ENCODE assay signal across 1 cellular context in the genomic region with DNA sequence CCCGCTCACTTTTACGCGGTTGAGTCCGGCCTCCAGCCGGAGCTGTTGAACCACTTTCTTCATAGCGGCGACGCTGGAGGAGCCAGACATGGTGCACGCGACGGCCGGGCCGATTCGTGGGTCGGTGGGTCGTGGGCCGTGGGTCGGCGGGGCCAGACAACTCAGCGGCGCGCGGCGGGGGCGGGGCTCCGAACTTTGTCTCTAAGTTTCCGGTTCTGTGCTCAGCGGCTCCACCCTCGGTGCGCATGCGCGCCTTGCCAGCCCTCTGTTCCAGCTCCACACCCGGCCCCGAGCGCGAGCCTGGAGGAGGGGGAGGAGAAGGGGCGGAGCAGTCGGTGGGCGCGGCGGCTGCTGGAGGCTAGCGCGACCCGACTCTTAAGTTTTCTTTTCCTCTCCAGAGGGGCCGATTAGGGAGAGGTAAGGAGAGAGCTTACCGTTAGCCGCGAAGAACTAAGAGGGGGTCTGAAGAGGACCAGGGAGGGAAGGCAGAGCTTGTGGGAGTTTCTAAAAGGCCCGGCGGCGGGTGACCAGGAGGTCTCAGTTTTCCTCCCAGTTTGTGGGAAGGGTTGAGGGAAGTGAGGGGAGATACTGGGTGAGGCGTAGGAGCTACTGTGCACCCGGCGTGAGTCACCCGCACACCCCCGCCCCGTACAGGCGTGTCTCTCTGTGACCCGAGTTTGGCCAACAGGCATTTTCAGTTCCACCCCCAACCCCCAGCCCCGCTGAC.
TF ChIP-seq lines count a peak whose summit lies in the region.

A gene (minus strand): TSS at position 580 of the 727 bp plus-strand sequence. CDS start 490 bp downstream, at position 90.
A gene with protein sequence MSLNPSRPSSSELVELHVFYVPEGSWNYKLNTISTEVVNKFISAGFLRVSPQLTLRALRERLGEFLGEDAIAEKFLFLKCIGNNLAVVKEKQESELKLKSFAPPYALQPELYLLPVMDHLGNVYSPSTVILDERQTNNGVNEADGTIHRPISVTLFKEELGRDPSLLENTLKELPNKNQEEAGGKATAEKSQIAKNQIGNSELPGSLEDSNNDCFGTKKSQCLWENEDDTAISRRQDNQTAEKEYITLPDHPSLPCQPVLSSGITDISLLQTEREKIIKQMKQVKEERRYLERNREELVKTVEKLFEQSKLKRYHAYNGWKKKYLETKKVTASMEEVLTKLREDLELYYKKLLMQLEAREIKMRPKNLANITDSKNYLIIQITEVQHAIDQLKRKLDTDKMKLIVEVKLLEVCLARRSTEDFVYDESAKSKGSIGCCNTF (plus strand): TSS at position 385 of the 727 bp plus-strand sequence. CDS start 9,974 bp downstream, outside the sequence.

TF ChIP-seq in K562, 482 proteins besides CTCF, POLR2A, EP300 and RAD21 (continued from another document and continues in another):
- TF ChIP-seq, protein P1, sequence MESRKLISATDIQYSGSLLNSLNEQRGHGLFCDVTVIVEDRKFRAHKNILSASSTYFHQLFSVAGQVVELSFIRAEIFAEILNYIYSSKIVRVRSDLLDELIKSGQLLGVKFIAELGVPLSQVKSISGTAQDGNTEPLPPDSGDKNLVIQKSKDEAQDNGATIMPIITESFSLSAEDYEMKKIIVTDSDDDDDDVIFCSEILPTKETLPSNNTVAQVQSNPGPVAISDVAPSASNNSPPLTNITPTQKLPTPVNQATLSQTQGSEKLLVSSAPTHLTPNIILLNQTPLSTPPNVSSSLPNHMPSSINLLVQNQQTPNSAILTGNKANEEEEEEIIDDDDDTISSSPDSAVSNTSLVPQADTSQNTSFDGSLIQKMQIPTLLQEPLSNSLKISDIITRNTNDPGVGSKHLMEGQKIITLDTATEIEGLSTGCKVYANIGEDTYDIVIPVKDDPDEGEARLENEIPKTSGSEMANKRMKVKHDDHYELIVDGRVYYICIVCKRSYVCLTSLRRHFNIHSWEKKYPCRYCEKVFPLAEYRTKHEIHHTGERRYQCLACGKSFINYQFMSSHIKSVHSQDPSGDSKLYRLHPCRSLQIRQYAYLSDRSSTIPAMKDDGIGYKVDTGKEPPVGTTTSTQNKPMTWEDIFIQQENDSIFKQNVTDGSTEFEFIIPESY (CRISPR knock-in tag; IDR thresholded peaks at IDR 0.05), result peak; percentile 31
- TF ChIP-seq RNF2 (IDR thresholded peaks at IDR 0.05), result peak; percentile 83; the same call in 1 of the 2 replicates
- TF ChIP-seq U2AF2 (optimal IDR thresholded peaks at IDR 0.05; ENCODE audit: low read depth, low read length), result no peak
- TF ChIP-seq ZNF445 (CRISPR knock-in tag; IDR thresholded peaks at IDR 0.05; ENCODE audit: low read depth), result no peak
- TF ChIP-seq, protein P2, sequence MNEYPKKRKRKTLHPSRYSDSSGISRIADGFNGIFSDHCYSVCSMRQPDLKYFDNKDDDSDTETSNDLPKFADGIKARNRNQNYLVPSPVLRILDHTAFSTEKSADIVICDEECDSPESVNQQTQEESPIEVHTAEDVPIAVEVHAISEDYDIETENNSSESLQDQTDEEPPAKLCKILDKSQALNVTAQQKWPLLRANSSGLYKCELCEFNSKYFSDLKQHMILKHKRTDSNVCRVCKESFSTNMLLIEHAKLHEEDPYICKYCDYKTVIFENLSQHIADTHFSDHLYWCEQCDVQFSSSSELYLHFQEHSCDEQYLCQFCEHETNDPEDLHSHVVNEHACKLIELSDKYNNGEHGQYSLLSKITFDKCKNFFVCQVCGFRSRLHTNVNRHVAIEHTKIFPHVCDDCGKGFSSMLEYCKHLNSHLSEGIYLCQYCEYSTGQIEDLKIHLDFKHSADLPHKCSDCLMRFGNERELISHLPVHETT (CRISPR knock-in tag; conservative IDR thresholded peaks at IDR 0.05 in 1 of 2, IDR thresholded peaks at IDR 0.05 in 1 of 2), result peak in 1 of 2 experiments; percentile 82; a peak in 1 of 4 replicates
- TF ChIP-seq ZNF263 (CRISPR knock-in tag; IDR thresholded peaks at IDR 0.05; ENCODE audit: borderline replicate concordance), result peak; percentile 13; the same call in 1 of the 2 replicates
- TF ChIP-seq ETV6 (IDR thresholded peaks at IDR 0.05; ENCODE audit: borderline replicate concordance in 1 of 2, low read depth in 2 of 2, low read length in 1 of 2), result no peak
- TF ChIP-seq ETV6 (CRISPR knock-in tag; IDR thresholded peaks at IDR 0.05; ENCODE audit: borderline replicate concordance), result no peak
- peak; percentile 86 for TF ChIP-seq BHLHE40 (IDR thresholded peaks at IDR 0.05; ENCODE audit: low read length)
- TF ChIP-seq MTF1 (CRISPR knock-in tag; IDR thresholded peaks at IDR 0.05; ENCODE audit: borderline replicate concordance), result no peak
- no peak for TF ChIP-seq TSC22D4 (tag; IDR thresholded peaks at IDR 0.05)
- no peak; the same call in 1 of the 2 replicates for TF ChIP-seq ERF (CRISPR knock-in tag; IDR thresholded peaks at IDR 0.05)
- peak; percentile 89 for TF ChIP-seq JUN (IDR thresholded peaks at IDR 0.05; ENCODE audit: borderline replicate concordance, low read depth, low read length)
- 0 out of 2 replicates have a peak, but pooled peaks have one; percentile 72 for TF ChIP-seq JUN (CRISPR knock-in tag; IDR thresholded peaks at IDR 0.05; ENCODE audit: borderline replicate concordance)
- peak; percentile 69 for TF ChIP-seq CREB1 (IDR thresholded peaks at IDR 0.05)
- TF ChIP-seq CREB1 (CRISPR knock-in tag; IDR thresholded peaks at IDR 0.05), result 0 out of 2 replicates have a peak, but pooled peaks have one; percentile 66
- TF ChIP-seq, protein P3, sequence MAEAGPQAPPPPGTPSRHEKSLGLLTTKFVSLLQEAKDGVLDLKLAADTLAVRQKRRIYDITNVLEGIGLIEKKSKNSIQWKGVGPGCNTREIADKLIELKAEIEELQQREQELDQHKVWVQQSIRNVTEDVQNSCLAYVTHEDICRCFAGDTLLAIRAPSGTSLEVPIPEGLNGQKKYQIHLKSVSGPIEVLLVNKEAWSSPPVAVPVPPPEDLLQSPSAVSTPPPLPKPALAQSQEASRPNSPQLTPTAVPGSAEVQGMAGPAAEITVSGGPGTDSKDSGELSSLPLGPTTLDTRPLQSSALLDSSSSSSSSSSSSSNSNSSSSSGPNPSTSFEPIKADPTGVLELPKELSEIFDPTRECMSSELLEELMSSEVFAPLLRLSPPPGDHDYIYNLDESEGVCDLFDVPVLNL (CRISPR knock-in tag; IDR thresholded peaks at IDR 0.05; ENCODE audit: low read depth), result no peak
- TF ChIP-seq SAFB2 (IDR thresholded peaks at IDR 0.05; ENCODE audit: borderline replicate concordance, low read depth, low read length, severe bottlenecking), result no peak
- peak; percentile 70 for TF ChIP-seq L3MBTL2 (IDR thresholded peaks at IDR 0.05)
- no peak for TF ChIP-seq ZNF76 (CRISPR knock-in tag; IDR thresholded peaks at IDR 0.05; ENCODE audit: borderline replicate concordance)
- TF ChIP-seq SOX6 (IDR thresholded peaks at IDR 0.05), result peak; percentile 80; the same call in 1 of the 2 replicates
- no peak for TF ChIP-seq MEF2A (IDR thresholded peaks at IDR 0.05; ENCODE audit: control insufficient read depth, low read depth, low read length)
- TF ChIP-seq ARID1B (IDR thresholded peaks at IDR 0.05), result peak; percentile 87
- no peak for TF ChIP-seq TARDBP (IDR thresholded peaks at IDR 0.05)
- peak; percentile 60 for TF ChIP-seq MBD2 (IDR thresholded peaks at IDR 0.05; ENCODE audit: borderline replicate concordance, low read depth)
- TF ChIP-seq, protein P4, sequence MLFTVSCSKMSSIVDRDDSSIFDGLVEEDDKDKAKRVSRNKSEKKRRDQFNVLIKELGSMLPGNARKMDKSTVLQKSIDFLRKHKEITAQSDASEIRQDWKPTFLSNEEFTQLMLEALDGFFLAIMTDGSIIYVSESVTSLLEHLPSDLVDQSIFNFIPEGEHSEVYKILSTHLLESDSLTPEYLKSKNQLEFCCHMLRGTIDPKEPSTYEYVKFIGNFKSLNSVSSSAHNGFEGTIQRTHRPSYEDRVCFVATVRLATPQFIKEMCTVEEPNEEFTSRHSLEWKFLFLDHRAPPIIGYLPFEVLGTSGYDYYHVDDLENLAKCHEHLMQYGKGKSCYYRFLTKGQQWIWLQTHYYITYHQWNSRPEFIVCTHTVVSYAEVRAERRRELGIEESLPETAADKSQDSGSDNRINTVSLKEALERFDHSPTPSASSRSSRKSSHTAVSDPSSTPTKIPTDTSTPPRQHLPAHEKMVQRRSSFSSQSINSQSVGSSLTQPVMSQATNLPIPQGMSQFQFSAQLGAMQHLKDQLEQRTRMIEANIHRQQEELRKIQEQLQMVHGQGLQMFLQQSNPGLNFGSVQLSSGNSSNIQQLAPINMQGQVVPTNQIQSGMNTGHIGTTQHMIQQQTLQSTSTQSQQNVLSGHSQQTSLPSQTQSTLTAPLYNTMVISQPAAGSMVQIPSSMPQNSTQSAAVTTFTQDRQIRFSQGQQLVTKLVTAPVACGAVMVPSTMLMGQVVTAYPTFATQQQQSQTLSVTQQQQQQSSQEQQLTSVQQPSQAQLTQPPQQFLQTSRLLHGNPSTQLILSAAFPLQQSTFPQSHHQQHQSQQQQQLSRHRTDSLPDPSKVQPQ (CRISPR knock-in tag; IDR thresholded peaks at IDR 0.05; ENCODE audit: borderline replicate concordance), result no peak
- peak; percentile 85 for TF ChIP-seq ZFX (CRISPR knock-in tag; IDR thresholded peaks at IDR 0.05)
- TF ChIP-seq, protein P5, sequence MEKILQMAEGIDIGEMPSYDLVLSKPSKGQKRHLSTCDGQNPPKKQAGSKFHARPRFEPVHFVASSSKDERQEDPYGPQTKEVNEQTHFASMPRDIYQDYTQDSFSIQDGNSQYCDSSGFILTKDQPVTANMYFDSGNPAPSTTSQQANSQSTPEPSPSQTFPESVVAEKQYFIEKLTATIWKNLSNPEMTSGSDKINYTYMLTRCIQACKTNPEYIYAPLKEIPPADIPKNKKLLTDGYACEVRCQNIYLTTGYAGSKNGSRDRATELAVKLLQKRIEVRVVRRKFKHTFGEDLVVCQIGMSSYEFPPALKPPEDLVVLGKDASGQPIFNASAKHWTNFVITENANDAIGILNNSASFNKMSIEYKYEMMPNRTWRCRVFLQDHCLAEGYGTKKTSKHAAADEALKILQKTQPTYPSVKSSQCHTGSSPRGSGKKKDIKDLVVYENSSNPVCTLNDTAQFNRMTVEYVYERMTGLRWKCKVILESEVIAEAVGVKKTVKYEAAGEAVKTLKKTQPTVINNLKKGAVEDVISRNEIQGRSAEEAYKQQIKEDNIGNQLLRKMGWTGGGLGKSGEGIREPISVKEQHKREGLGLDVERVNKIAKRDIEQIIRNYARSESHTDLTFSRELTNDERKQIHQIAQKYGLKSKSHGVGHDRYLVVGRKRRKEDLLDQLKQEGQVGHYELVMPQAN (IDR thresholded peaks at IDR 0.05; ENCODE audit: borderline replicate concordance), result peak; percentile 68; the same call in 1 of the 2 replicates
- TF ChIP-seq PTRF (tag; IDR thresholded peaks at IDR 0.05), result no peak
- TF ChIP-seq SNRNP70 (optimal IDR thresholded peaks at IDR 0.05; ENCODE audit: low read depth, low read length), result no peak
- TF ChIP-seq SRSF1 (IDR thresholded peaks at IDR 0.05; ENCODE audit: low read depth, low read length), result no peak
- TF ChIP-seq ZNF75A (CRISPR knock-in tag; IDR thresholded peaks at IDR 0.05), result peak; percentile 82
- peak; percentile 91 for TF ChIP-seq POLR2H (tag; IDR thresholded peaks at IDR 0.05; ENCODE audit: low read depth)
- TF ChIP-seq FOXK1 (CRISPR knock-in tag; IDR thresholded peaks at IDR 0.05; ENCODE audit: borderline replicate concordance), result no peak
- TF ChIP-seq CHCHD3 (CRISPR knock-in tag; IDR thresholded peaks at IDR 0.05), result no peak
- no peak for TF ChIP-seq PURB (CRISPR knock-in tag; IDR thresholded peaks at IDR 0.05; ENCODE audit: low read depth)
- no peak for TF ChIP-seq RUNX1 (IDR thresholded peaks at IDR 0.05; ENCODE audit: low read depth)
- no peak for TF ChIP-seq CHD4 (IDR thresholded peaks at IDR 0.05; ENCODE audit: insufficient read depth, insufficient replicate concordance, low read depth, low read length, poor library complexity, severe bottlenecking)
- TF ChIP-seq ZNF431 (CRISPR knock-in tag; IDR thresholded peaks at IDR 0.05), result no peak
- TF ChIP-seq YY1 (IDR thresholded peaks at IDR 0.05; ENCODE audit: borderline replicate concordance in 1 of 3, control insufficient read depth in 1 of 3, extremely low read depth in 1 of 3, insufficient read depth in 3 of 3, insufficient read length in 1 of 3, insufficient replicate concordance in 2 of 3, low read depth in 1 of 3, low read length in 2 of 3), result no peak
- TF ChIP-seq, protein P6, sequence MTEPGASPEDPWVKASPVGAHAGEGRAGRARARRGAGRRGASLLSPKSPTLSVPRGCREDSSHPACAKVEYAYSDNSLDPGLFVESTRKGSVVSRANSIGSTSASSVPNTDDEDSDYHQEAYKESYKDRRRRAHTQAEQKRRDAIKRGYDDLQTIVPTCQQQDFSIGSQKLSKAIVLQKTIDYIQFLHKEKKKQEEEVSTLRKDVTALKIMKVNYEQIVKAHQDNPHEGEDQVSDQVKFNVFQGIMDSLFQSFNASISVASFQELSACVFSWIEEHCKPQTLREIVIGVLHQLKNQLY (CRISPR knock-in tag; conservative IDR thresholded peaks at IDR 0.05), result no peak
- TF ChIP-seq LEF1 (IDR thresholded peaks at IDR 0.05), result peak; percentile 86
- TF ChIP-seq SIRT6 (IDR thresholded peaks at IDR 0.05; ENCODE audit: low read depth, low read length), result no peak
- TF ChIP-seq COPS2 (conservative IDR thresholded peaks at IDR 0.05), result no peak
- no peak for TF ChIP-seq TAF15 (IDR thresholded peaks at IDR 0.05; ENCODE audit: low read depth, low read length)
- TF ChIP-seq TAF9B (IDR thresholded peaks at IDR 0.05; ENCODE audit: partially characterized antibody), result peak; percentile 87
- TF ChIP-seq KLF13 (tag; IDR thresholded peaks at IDR 0.05; ENCODE audit: borderline replicate concordance, low read depth), result peak; percentile 78
- peak; percentile 87 for TF ChIP-seq MEIS2 (IDR thresholded peaks at IDR 0.05; ENCODE audit: partially characterized antibody)
- no peak for TF ChIP-seq TGIF2 (CRISPR knock-in tag; IDR thresholded peaks at IDR 0.05)
- TF ChIP-seq RFX1 (IDR thresholded peaks at IDR 0.05), result no peak
- TF ChIP-seq, protein P7, sequence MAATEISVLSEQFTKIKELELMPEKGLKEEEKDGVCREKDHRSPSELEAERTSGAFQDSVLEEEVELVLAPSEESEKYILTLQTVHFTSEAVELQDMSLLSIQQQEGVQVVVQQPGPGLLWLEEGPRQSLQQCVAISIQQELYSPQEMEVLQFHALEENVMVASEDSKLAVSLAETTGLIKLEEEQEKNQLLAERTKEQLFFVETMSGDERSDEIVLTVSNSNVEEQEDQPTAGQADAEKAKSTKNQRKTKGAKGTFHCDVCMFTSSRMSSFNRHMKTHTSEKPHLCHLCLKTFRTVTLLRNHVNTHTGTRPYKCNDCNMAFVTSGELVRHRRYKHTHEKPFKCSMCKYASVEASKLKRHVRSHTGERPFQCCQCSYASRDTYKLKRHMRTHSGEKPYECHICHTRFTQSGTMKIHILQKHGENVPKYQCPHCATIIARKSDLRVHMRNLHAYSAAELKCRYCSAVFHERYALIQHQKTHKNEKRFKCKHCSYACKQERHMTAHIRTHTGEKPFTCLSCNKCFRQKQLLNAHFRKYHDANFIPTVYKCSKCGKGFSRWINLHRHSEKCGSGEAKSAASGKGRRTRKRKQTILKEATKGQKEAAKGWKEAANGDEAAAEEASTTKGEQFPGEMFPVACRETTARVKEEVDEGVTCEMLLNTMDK (IDR thresholded peaks at IDR 0.05; ENCODE audit: borderline replicate concordance, insufficient read depth, low read depth, low read length, poor library complexity, severe bottlenecking), result no peak
